11 cellular contexts compared by ENCODE assay signal in genomic region chr19:4518345-4519171, GRCh38. TPM values are rescaled to one million over a fixed set of nuclear protein-coding genes. Genes with fewer than 3 reads are reported as not detected.
A peak's percentile ranks its signal among the peaks of the same experiment; 100 is the strongest.
DNase-seq lines count a peak whose midpoint lies in the region; ATAC-seq and TF ChIP-seq lines count a peak whose summit lies in the region.
"Had no signal": no experiment of that assay in that cellular context is flagged by ENCODE, and none has a peak within 500 bp of the region (broad histone marks: within the 10 kb centered on the region; RNA-seq: fewer than 3 reads in every experiment).

PLIN4 (minus strand) TSS chr19:4518486; CDS start chr19:4518272, 214 bp downstream.

- CTCF ChIA-PET in SK-N-SH (lab: Yijun Ruan, JAX), result interaction anchor here (0.8 to 1.1 kb wide), 3 partner anchors 8 to 118 kb away, joined by 3 to 5 read pairs (median 4); partner anchors contain the start of gene PLIN5

- no peak within 1 kb of the TSS for H2AFZ ChIP-seq in SK-N-SH (ENCODE audit: low read depth)

- H3K9ac ChIP-seq in SK-N-SH, result no peak within 1 kb of the TSS
- peak within 1 kb of the TSS; percentile 84 for H3K9ac ChIP-seq in muscle layer of colon (ENCODE audit: low read length)

- intact Hi-C loops in vagina (cut with DNase I), result no loop called here

- TF ChIP-seq POLR2A in vagina (IDR thresholded peaks at IDR 0.05), result peak in 1 of 2 donors; percentile 21

- no peaks in the 10 kb centered on the region for H4K20me1 ChIP-seq in SK-N-SH (ENCODE audit: insufficient read depth)

- no peaks in the 10 kb centered on the region for H3F3A ChIP-seq in SK-N-SH (replicated peaks; ENCODE audit: insufficient read depth)

- no peaks in the 10 kb centered on the region for H3K9me2 ChIP-seq in SK-N-SH

- DNase-seq in SK-N-SH (no peak), fibroblast of mammary gland (ENCODE audit: low read depth) (peak; percentile 79), vagina (ENCODE audit: extremely low spot score in 2 of 2) (no peak), NCI-H1417 treated with DMSO at 0.1 percent for 48 hours (lab: John Stamatoyannopoulos, UW) (no peak), activated gamma-delta T cell treated with Interleukin-2 at 50 U/mL for 16 hours (no peak), GM13977 (ENCODE audit: low spot score) (no peak)
- DNase-seq: cortex of kidney, NCI-H2029 had no signal

- H3K36me3 ChIP-seq in SK-N-SH (replicated peaks in 1 of 2; ENCODE audit: control insufficient read depth in 1 of 2, insufficient read depth in 2 of 2, low read length in 1 of 2) (no peaks in the 10 kb centered on the region), muscle layer of colon (ENCODE audit: insufficient read depth, low read length) (peaks cover 20% of the 10 kb centered on the region), vagina (no peaks in the 10 kb centered on the region)

- ATAC-seq in SK-N-SH treated with all-trans-retinoic acid at 6 μM for 48 hours, result peak; percentile 18; the same call in 1 of the 3 replicates
- ATAC-seq: natural killer cell treated with Interleukin-12 subunit alpha and Interleukin-12 subunit beta and Interleukin-15 and Interleukin-18, amount 100 ng/mL, for 72 hours had no signal

- TF ChIP-seq CTCF in SK-N-SH (IDR thresholded peaks at IDR 0.05) (no peak), fibroblast of mammary gland (conservative IDR thresholded peaks at IDR 0.05; ENCODE audit: control insufficient read depth, insufficient read depth, low read depth, low read length) (no peak), vagina (IDR thresholded peaks at IDR 0.05) (no peak), GM13977 (IDR thresholded peaks at IDR 0.05; ENCODE audit: extremely low read depth, insufficient read depth, missing control alignments) (no peak)

- H3K27me3 ChIP-seq in SK-N-SH (ENCODE audit: insufficient read depth) (no peaks in the 10 kb centered on the region), muscle layer of colon (ENCODE audit: control insufficient read depth in 1 of 2, insufficient read depth in 2 of 2, low read length in 2 of 2) (no peaks in the 10 kb centered on the region), vagina (no peaks in the 10 kb centered on the region)

- H3K27ac ChIP-seq in SK-N-SH (ENCODE audit: low read depth in 2 of 2, low read length in 1 of 2), result no peak within 1 kb of the TSS
- H3K27ac ChIP-seq in muscle layer of colon (ENCODE audit: low read depth, low read length), result peak within 1 kb of the TSS; percentile 92
- H3K27ac ChIP-seq in vagina, result peak within 1 kb of the TSS; percentile 54

- H3K4me3 ChIP-seq in SK-N-SH (ENCODE audit: low read depth in 2 of 2, low read length in 1 of 2) (no peak within 1 kb of the TSS), fibroblast of mammary gland (ENCODE audit: control insufficient read depth, low read depth, low read length) (no peak within 1 kb of the TSS), muscle layer of colon (ENCODE audit: low read depth in 1 of 2, low read length in 2 of 2) (peak within 1 kb of the TSS; percentile 81 to 83), vagina (peak within 1 kb of the TSS; percentile 22 to 38)

- H3K4me1 ChIP-seq in SK-N-SH (ENCODE audit: control insufficient read depth in 1 of 2, insufficient read depth in 2 of 2, low read depth in 1 of 2, low read length in 1 of 2) (peaks cover 0 to 3% of the 10 kb centered on the region in 2 experiments; a peak in 1 of 4 replicates), muscle layer of colon (ENCODE audit: insufficient read depth, low read length) (peaks cover 40% of the 10 kb centered on the region), vagina (peaks cover 13% of the 10 kb centered on the region)

- POLR2A ChIA-PET in SK-N-SH (lab: Yijun Ruan, JAX), result interaction anchor here (1.0 kb wide), 1 partner anchor 10 kb away, joined by 3 read pairs; no protein-coding TSS in a partner anchor

- no peaks in the 10 kb centered on the region for H3K79me2 ChIP-seq in SK-N-SH (ENCODE audit: insufficient read depth)

- H3K4me2 ChIP-seq in SK-N-SH, result no peak within 1 kb of the TSS

- in situ Hi-C loops in GM13977 (cut with MboI; ENCODE audit: low pct_unique_long_range_greater_than_20kb, low sequenced_read_pairs, unreplicated experiment), result no loop called here

- WGBS in SK-N-SH (ENCODE audit: low lambda C conversion rate), result 84% methylated on average over 18 of the region's 34 CpGs

- no peaks in the 10 kb centered on the region for H3K9me3 ChIP-seq in SK-N-SH
- H3K9me3 ChIP-seq in muscle layer of colon (ENCODE audit: low read length), result no peaks in the 10 kb centered on the region
- H3K9me3 ChIP-seq in vagina, result no peaks in the 10 kb centered on the region

- no peak for TF ChIP-seq EP300 in SK-N-SH (IDR thresholded peaks at IDR 0.05; ENCODE audit: borderline replicate concordance in 1 of 2, low read depth in 1 of 2, low read length in 1 of 2)

- TF ChIP-seq RAD21 in SK-N-SH (IDR thresholded peaks at IDR 0.05; ENCODE audit: low read length), result no peak

TF ChIP-seq in SK-N-SH treated with all-trans-retinoic acid at 6 μM for 48 hours, 23 proteins besides CTCF, POLR2A, EP300 and RAD21:
- TF ChIP-seq ISL1 (CRISPR knock-in tag; IDR thresholded peaks at IDR 0.05) (no peak), ARNTL (CRISPR knock-in tag; IDR thresholded peaks at IDR 0.05; ENCODE audit: borderline replicate concordance, low read depth) (no peak)
TF ChIP-seq in SK-N-SH treated with all-trans-retinoic acid at 6 μM for 48 hours: peak in this region for 0.

TF ChIP-seq in SK-N-SH, 30 proteins besides CTCF, POLR2A, EP300 and RAD21:
- TF ChIP-seq GABPA (IDR thresholded peaks at IDR 0.05; ENCODE audit: low read depth) (no peak), IRF3 (IDR thresholded peaks at IDR 0.05; ENCODE audit: low read depth, low read length) (no peak), NRF1 (IDR thresholded peaks at IDR 0.05; ENCODE audit: low read depth, low read length) (no peak), ELF1 (IDR thresholded peaks at IDR 0.05) (no peak), TEAD4 (IDR thresholded peaks at IDR 0.05; ENCODE audit: borderline replicate concordance, insufficient read depth) (no peak), RXRA (IDR thresholded peaks at IDR 0.05; ENCODE audit: borderline replicate concordance, low read depth) (no peak), JUND (IDR thresholded peaks at IDR 0.05) (no peak), TAF1 (IDR thresholded peaks at IDR 0.05; ENCODE audit: borderline replicate concordance, low read depth, low read length) (no peak), GATA2 (CRISPR knock-in tag; IDR thresholded peaks at IDR 0.05) (no peak), SIN3A (IDR thresholded peaks at IDR 0.05; ENCODE audit: borderline replicate concordance, low read depth, low read length) (no peak), NFIC (IDR thresholded peaks at IDR 0.05; ENCODE audit: borderline replicate concordance) (no peak)
- TF ChIP-seq, protein P1, sequence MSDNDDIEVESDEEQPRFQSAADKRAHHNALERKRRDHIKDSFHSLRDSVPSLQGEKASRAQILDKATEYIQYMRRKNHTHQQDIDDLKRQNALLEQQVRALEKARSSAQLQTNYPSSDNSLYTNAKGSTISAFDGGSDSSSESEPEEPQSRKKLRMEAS (IDR thresholded peaks at IDR 0.05; ENCODE audit: low read depth), result no peak
- TF ChIP-seq, protein P2, sequence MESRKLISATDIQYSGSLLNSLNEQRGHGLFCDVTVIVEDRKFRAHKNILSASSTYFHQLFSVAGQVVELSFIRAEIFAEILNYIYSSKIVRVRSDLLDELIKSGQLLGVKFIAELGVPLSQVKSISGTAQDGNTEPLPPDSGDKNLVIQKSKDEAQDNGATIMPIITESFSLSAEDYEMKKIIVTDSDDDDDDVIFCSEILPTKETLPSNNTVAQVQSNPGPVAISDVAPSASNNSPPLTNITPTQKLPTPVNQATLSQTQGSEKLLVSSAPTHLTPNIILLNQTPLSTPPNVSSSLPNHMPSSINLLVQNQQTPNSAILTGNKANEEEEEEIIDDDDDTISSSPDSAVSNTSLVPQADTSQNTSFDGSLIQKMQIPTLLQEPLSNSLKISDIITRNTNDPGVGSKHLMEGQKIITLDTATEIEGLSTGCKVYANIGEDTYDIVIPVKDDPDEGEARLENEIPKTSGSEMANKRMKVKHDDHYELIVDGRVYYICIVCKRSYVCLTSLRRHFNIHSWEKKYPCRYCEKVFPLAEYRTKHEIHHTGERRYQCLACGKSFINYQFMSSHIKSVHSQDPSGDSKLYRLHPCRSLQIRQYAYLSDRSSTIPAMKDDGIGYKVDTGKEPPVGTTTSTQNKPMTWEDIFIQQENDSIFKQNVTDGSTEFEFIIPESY (IDR thresholded peaks at IDR 0.05; ENCODE audit: borderline replicate concordance, low read depth), result no peak
- TF ChIP-seq, protein P3, sequence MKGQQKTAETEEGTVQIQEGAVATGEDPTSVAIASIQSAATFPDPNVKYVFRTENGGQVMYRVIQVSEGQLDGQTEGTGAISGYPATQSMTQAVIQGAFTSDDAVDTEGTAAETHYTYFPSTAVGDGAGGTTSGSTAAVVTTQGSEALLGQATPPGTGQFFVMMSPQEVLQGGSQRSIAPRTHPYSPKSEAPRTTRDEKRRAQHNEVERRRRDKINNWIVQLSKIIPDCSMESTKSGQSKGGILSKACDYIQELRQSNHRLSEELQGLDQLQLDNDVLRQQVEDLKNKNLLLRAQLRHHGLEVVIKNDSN (IDR thresholded peaks at IDR 0.05; ENCODE audit: borderline replicate concordance, low read depth), result no peak
- TF ChIP-seq, protein P4, sequence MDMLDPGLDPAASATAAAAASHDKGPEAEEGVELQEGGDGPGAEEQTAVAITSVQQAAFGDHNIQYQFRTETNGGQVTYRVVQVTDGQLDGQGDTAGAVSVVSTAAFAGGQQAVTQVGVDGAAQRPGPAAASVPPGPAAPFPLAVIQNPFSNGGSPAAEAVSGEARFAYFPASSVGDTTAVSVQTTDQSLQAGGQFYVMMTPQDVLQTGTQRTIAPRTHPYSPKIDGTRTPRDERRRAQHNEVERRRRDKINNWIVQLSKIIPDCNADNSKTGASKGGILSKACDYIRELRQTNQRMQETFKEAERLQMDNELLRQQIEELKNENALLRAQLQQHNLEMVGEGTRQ (IDR thresholded peaks at IDR 0.05; ENCODE audit: borderline replicate concordance, low read depth, low read length), result no peak

RNA-seq across cellular contexts. Expression of gene PLIN4, which starts in this region (rescaled TPM):
- polyA plus RNA-seq in SK-N-SH (2012; rRNA removed), result 0.07 and 0.10 TPM in 2 replicates
- 0.01 and 0.07 TPM in 2 replicates for polyA plus RNA-seq in SK-N-SH (2012; cell fraction: cytosol; rRNA removed)
- 0.48 and 0.53 TPM in 2 replicates for polyA plus RNA-seq in SK-N-SH (2012; cell fraction: nucleus; rRNA removed)
- 69.5 TPM for total RNA-seq in vagina
- total RNA-seq: natural killer cell treated with Interleukin-12 subunit alpha and Interleukin-12 subunit beta and Interleukin-15 and Interleukin-18, amount 100 ng/mL, for 72 hours had no signal

Comparison
In these comparisons a context has a peak if more than half of its experiments do, and no peak if none do; other contexts are left out.
1. H3K27ac ChIP-seq: peak in muscle layer of colon (single experiment) and vagina (single experiment); none in SK-N-SH (0 of 2).
2. H3K4me3 ChIP-seq: peak in muscle layer of colon (2 of 2) and vagina (2 of 2); none in SK-N-SH (0 of 2) and fibroblast of mammary gland (single experiment).